16 cellular contexts compared by ENCODE assay signal in the genomic region with DNA sequence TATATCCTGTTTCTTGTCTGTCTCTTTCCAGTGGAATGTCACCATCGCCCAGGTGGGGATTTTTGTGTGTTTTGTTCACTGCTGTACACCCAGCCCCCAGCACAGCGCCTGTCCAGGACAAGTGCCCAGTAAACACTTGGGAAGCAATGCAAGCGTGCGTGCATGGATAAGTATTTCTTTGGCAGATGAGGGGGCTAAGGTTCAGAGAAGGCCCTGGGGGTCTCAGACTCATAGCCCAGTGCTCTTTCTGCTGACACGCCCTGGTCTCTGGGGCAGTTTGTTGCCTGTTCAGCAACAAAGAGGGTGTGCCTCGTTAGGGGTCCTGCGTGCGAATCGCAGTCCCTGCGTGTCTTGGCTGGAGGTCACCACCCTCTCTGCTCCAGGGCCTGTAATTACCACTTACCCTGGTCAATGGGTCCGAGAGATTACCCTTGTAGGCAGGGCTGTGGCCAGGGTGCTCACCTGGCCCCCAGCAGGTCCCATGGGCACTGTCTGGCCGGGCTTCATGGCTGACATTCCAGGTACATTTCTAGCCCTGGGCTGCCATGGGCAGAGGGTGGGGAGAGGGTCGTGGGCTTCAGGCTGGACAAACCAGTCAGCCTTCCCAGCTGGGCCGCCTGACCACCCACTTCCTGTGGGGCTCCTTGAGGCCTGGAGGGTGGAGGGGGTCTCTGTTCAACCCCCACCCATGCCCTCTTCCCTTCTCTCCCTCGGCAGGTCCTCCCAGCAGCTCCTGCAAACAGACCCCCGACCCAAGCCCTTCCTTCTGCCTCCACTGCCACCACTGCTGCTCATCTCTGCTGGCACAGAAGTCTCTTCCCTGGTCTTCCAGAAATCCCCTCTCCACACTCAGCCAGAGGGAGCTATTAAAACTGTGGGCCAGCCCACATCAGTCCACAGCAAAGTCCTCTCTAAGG.
DNase-seq lines count a peak whose midpoint lies in the region; ATAC-seq, FAIRE-seq and TF ChIP-seq lines count a peak whose summit lies in the region.
"Had no signal": no experiment of that assay in that cellular context is flagged by ENCODE, and none has a peak within 500 bp of the region (broad histone marks: within the 10 kb centered on the region; RNA-seq: fewer than 3 reads in every experiment).

No MANE protein-coding gene starts in this region.

- no peaks in the 10 kb centered on the region; the same call in 1 of the 2 replicates for H3K9me3 ChIP-seq in AG04450 (ENCODE audit: control insufficient read depth, insufficient read depth, low read length)
- H3K9me3 ChIP-seq in T-helper 17 cell (ENCODE audit: control insufficient read depth, low read length, poor library complexity, severe bottlenecking): no peaks in the 10 kb centered on the region
- H3K9me3 ChIP-seq in prostate gland: no peaks in the 10 kb centered on the region
- H3K9me3 ChIP-seq: sigmoid colon had no signal

- FAIRE-seq in HTR-8/SVneo (lab: Jason Lieb, UNC): no peak

- H3K9me3 Mint-ChIP-seq in activated T-cell treated with anti-CD3 and anti-CD28 coated beads, Interleukin-2, amount 50 U/mL, for 4 hours: no peaks in the 10 kb centered on the region
- no peaks in the 10 kb centered on the region for H3K9me3 Mint-ChIP-seq in activated naive CD4-positive, alpha-beta T cell treated with anti-CD3 and anti-CD28 coated beads, Interleukin-2, amount 50 U/mL, for 72 hours
- H3K9me3 Mint-ChIP-seq: activated CD4-positive, alpha-beta T cell treated with anti-CD3 and anti-CD28 coated beads, Interleukin-2, amount 10 ng/mL, durations not matched to agents 24 days and 14 days had no signal

- no peak overlapping the region for H3K27ac Mint-ChIP-seq in T-helper 17 cell
- peak overlapping the region in 1 of 2 donors; percentile 0 for H3K27ac Mint-ChIP-seq in activated naive CD4-positive, alpha-beta T cell treated with anti-CD3 and anti-CD28 coated beads, Interleukin-2, amount 50 U/mL, for 72 hours

- peaks cover 5% of the 10 kb centered on the region for H3K36me3 Mint-ChIP-seq in T-helper 17 cell (ENCODE audit: low read depth)
- no peaks in the 10 kb centered on the region for H3K36me3 Mint-ChIP-seq in activated T-cell treated with anti-CD3 and anti-CD28 coated beads, Interleukin-2, amount 50 U/mL, for 4 hours (ENCODE audit: insufficient read depth)
- no peaks in the 10 kb centered on the region for H3K36me3 Mint-ChIP-seq in activated naive CD4-positive, alpha-beta T cell treated with anti-CD3 and anti-CD28 coated beads, Interleukin-2, amount 50 U/mL, for 72 hours

- H3K4me1 ChIP-seq in prostate gland (replicated peaks): no peaks in the 10 kb centered on the region

- H3K4me1 Mint-ChIP-seq in T-helper 17 cell: peaks cover 3% of the 10 kb centered on the region
- no peaks in the 10 kb centered on the region for H3K4me1 Mint-ChIP-seq in activated T-cell treated with anti-CD3 and anti-CD28 coated beads, Interleukin-2, amount 50 U/mL, for 4 hours (ENCODE audit: low read depth)

- TF ChIP-seq CTCF in AG04450 (IDR thresholded peaks at IDR 0.05; ENCODE audit: low read depth, low read length): no peak
- no peak for TF ChIP-seq CTCF in prostate gland (IDR thresholded peaks at IDR 0.05)

- ATAC-seq in T-helper 17 cell: no peak
- no peak for ATAC-seq in activated T-cell treated with anti-CD3 and anti-CD28 coated beads, Interleukin-2, amount 50 U/mL, for 4 hours
- ATAC-seq in activated naive CD4-positive, alpha-beta T cell treated with anti-CD3 and anti-CD28 coated beads, Interleukin-2, amount 50 U/mL, for 72 hours: no peak

- CTCF ChIA-PET in AG04450 (lab: Charles Lee): no interaction called here

- POLR2A ChIA-PET in AG04450 (lab: Yijun Ruan, JAX): no interaction called here

- intact Hi-C loops in prostate gland (cut with DNase I): no loop called here

- H3K27ac ChIP-seq in AG04450 (ENCODE audit: low read depth, low read length) (peak overlapping the region; percentile 21), prostate gland (peak overlapping the region; percentile 3 to 17)

- H3K36me3 ChIP-seq in prostate gland: no peaks in the 10 kb centered on the region
- H3K36me3 ChIP-seq: sigmoid colon had no signal

- TF ChIP-seq POLR2A in prostate gland (IDR thresholded peaks at IDR 0.05): no peak

- DNase-seq in AG04450 (ENCODE audit: low read depth, low spot score) (no peak), T-helper 17 cell (no peak), islet precursor cell (peak; percentile 74), prostate gland (ENCODE audit: low spot score) (no peak), HTR-8/SVneo (ENCODE audit: insufficient read length, low spot score) (no peak)
- DNase-seq in activated T-cell treated with anti-CD3 and anti-CD28 coated beads, Interleukin-2, amount 50 U/mL, for 4 hours: no peak
- no peak for DNase-seq in stimulated activated CD8-positive, alpha-beta memory T cell treated with anti-CD3 and anti-CD28 coated beads, Interleukin-4, amount 100 ng/mL, for 48 hours
- DNase-seq in activated naive CD4-positive, alpha-beta T cell treated with anti-CD3 and anti-CD28 coated beads, Interleukin-2, amount 50 U/mL, for 72 hours (ENCODE audit: low spot score in 2 of 2): no peak
- DNase-seq: activated CD4-positive, alpha-beta T cell treated with anti-CD3 and anti-CD28 coated beads, Interleukin-2, amount 10 ng/mL, durations not matched to agents 24 days and 14 days; activated T-cell treated with anti-CD3 and anti-CD28 coated beads, Interleukin-2, amount 50 U/mL, for 48 hours; anterior cingulate cortex; HCEC 1CT; NCI-H187 treated with DMSO at 0.1 percent for 48 hours; NCI-H774; sigmoid colon; T1000 had no signal

- H3K4me3 ChIP-seq in AG04450 (ENCODE audit: low read depth, low read length): no peak overlapping the region
- no peak overlapping the region for H3K4me3 ChIP-seq in prostate gland
- H3K4me3 ChIP-seq: sigmoid colon had no signal

- peak overlapping the region; percentile 31 for H3K4me3 Mint-ChIP-seq in T-helper 17 cell
- no peak overlapping the region for H3K4me3 Mint-ChIP-seq in activated T-cell treated with anti-CD3 and anti-CD28 coated beads, Interleukin-2, amount 50 U/mL, for 4 hours
- H3K4me3 Mint-ChIP-seq: activated CD4-positive, alpha-beta T cell treated with anti-CD3 and anti-CD28 coated beads, Interleukin-2, amount 10 ng/mL, durations not matched to agents 24 days and 14 days had no signal

- H3K27me3 ChIP-seq in AG04450 (ENCODE audit: control insufficient read depth, insufficient read depth, low read length) (no peaks in the 10 kb centered on the region), prostate gland (replicated peaks; ENCODE audit: insufficient read depth) (no peaks in the 10 kb centered on the region)
- H3K27me3 ChIP-seq: sigmoid colon had no signal

- H3K27me3 Mint-ChIP-seq in T-helper 17 cell: peaks cover 46% of the 10 kb centered on the region
- peaks cover 8% of the 10 kb centered on the region for H3K27me3 Mint-ChIP-seq in activated T-cell treated with anti-CD3 and anti-CD28 coated beads, Interleukin-2, amount 50 U/mL, for 4 hours (ENCODE audit: low read depth)

- 84% methylated on average over 16 of the region's 16 CpGs for WGBS in prostate gland
